In genomic region chr10:33365871-33366411, GRCh38 we compare ENCODE assay signal across 1 cellular context.
TF ChIP-seq lines count a peak whose summit lies in the region.

No MANE protein-coding gene starts in this region.

TF ChIP-seq in SK-N-SH treated with all-trans-retinoic acid at 6 μM for 48 hours, 23 proteins besides CTCF, POLR2A, EP300 and RAD21 (continued from another document):
- TF ChIP-seq PATZ1 (CRISPR knock-in tag; IDR thresholded peaks at IDR 0.05; ENCODE audit: borderline replicate concordance) (no peak), ESRRG (CRISPR knock-in tag; IDR thresholded peaks at IDR 0.05) (no peak), ZFP3 (CRISPR knock-in tag; IDR thresholded peaks at IDR 0.05) (no peak)
